10 cellular contexts compared by ENCODE assay signal in genomic region chr1:25550155-25550506, GRCh38. TPM values are rescaled to one million over a fixed set of nuclear protein-coding genes. Genes with fewer than 3 reads are reported as not detected.
DNase-seq lines count a peak whose midpoint lies in the region; ATAC-seq, FAIRE-seq and TF ChIP-seq lines count a peak whose summit lies in the region.
"Had no signal": no experiment of that assay in that cellular context is flagged by ENCODE, and none has a peak within 500 bp of the region (broad histone marks: within the 10 kb centered on the region; RNA-seq: fewer than 3 reads in every experiment).

No MANE protein-coding gene starts in this region.

- intact Hi-C loops in CD4-positive, alpha-beta T cell (cut with DNase I, micrococcal nuclease): no loop called here
- intact Hi-C loops in mucosa of descending colon (cut with DNase I, micrococcal nuclease): no loop called here

- peak overlapping the region; percentile 76 for H3K4me3 Mint-ChIP-seq in CD4-positive, alpha-beta T cell
- H3K4me3 Mint-ChIP-seq in astrocyte (ENCODE audit: unreplicated experiment): peak overlapping the region; percentile 64

- ATAC-seq in CD4-positive, alpha-beta T cell (ENCODE audit: poor library complexity): peak; percentile 31
- ATAC-seq in mucosa of descending colon: peak; percentile 38
- no peak for ATAC-seq in HG03196 (IDR thresholded peaks at IDR 0.05; ENCODE audit: unreplicated experiment)
- ATAC-seq in HG02763 (IDR thresholded peaks at IDR 0.05; ENCODE audit: unreplicated experiment): no peak
- ATAC-seq in HG02759 (IDR thresholded peaks at IDR 0.05; ENCODE audit: unreplicated experiment): no peak

- H3K36me3 Mint-ChIP-seq in CD4-positive, alpha-beta T cell (ENCODE audit: low read depth): peaks cover 26% of the 10 kb centered on the region
- no peaks in the 10 kb centered on the region for H3K36me3 Mint-ChIP-seq in astrocyte (ENCODE audit: low read depth, unreplicated experiment)

- no peaks in the 10 kb centered on the region for H3K9me3 ChIP-seq in CD4-positive, alpha-beta T cell (ENCODE audit: control insufficient read depth, low read length)
- H3K9me3 ChIP-seq in KOPT-K1 (ENCODE audit: insufficient read depth, low read length, poor library complexity, severe bottlenecking) (no peaks in the 10 kb centered on the region), astrocyte (ENCODE audit: insufficient read depth, low read depth, low read length) (no peaks in the 10 kb centered on the region), mucosa of descending colon (no peaks in the 10 kb centered on the region)
- H3K9me3 ChIP-seq: pancreas, SJCRH30 had no signal

- peaks cover 23% of the 10 kb centered on the region for H3K4me1 ChIP-seq in astrocyte (ENCODE audit: insufficient read depth, low read length)
- H3K4me1 ChIP-seq in mucosa of descending colon (ENCODE audit: low read depth): peaks cover 35% of the 10 kb centered on the region

- FAIRE-seq in astrocyte (lab: Jason Lieb, UNC): no peak
- FAIRE-seq: pancreas had no signal

- POLR2A ChIA-PET in CD4-positive, alpha-beta T cell (lab: Charles Lee): interaction anchor here (0.6 to 11.0 kb wide), 14 partner anchors 10 to 448 kb away, joined by 3 to 193 read pairs (median 3); partner anchors contain the start of genes MTFR1L, PAFAH2 and RSRP1

- H3K4me3 ChIP-seq in astrocyte (ENCODE audit: insufficient read depth, low read depth, low read length) (no peak overlapping the region), mucosa of descending colon (no peak overlapping the region)
- H3K4me3 ChIP-seq: pancreas, SJCRH30 had no signal

- H3K36me3 ChIP-seq in KOPT-K1 (ENCODE audit: insufficient read depth, low read length) (no peaks in the 10 kb centered on the region), astrocyte (ENCODE audit: insufficient read depth, low read length) (no peaks in the 10 kb centered on the region), mucosa of descending colon (ENCODE audit: low read depth) (no peaks in the 10 kb centered on the region)
- H3K36me3 ChIP-seq: SJCRH30 had no signal

- no peaks in the 10 kb centered on the region for H3K27me3 Mint-ChIP-seq in CD4-positive, alpha-beta T cell
- peaks cover 8% of the 10 kb centered on the region for H3K27me3 Mint-ChIP-seq in astrocyte (ENCODE audit: low read depth, unreplicated experiment)

- H4K20me1 ChIP-seq in astrocyte (ENCODE audit: insufficient read depth, low read length): peaks cover 50% of the 10 kb centered on the region

- no peaks in the 10 kb centered on the region for H3K9me3 Mint-ChIP-seq in CD4-positive, alpha-beta T cell
- no peaks in the 10 kb centered on the region for H3K9me3 Mint-ChIP-seq in astrocyte (ENCODE audit: unreplicated experiment)

- peak overlapping the region; percentile 87 for H3K27ac Mint-ChIP-seq in CD4-positive, alpha-beta T cell
- H3K27ac Mint-ChIP-seq in astrocyte (ENCODE audit: unreplicated experiment): peak overlapping the region; percentile 13

- H3K4me1 Mint-ChIP-seq in CD4-positive, alpha-beta T cell (ENCODE audit: low read depth): peaks cover 95% of the 10 kb centered on the region
- peaks cover 23% of the 10 kb centered on the region for H3K4me1 Mint-ChIP-seq in astrocyte (ENCODE audit: low read depth, unreplicated experiment)

- H3K27ac ChIP-seq in CD4-positive, alpha-beta T cell (ENCODE audit: low read depth, low read length): peak overlapping the region; percentile 59
- H3K27ac ChIP-seq in KOPT-K1 (ENCODE audit: low read depth, low read length, poor library complexity, severe bottlenecking) (peak overlapping the region; percentile 45), astrocyte (ENCODE audit: low read depth, low read length) (no peak overlapping the region)

- CTCF ChIA-PET in CD4-positive, alpha-beta T cell (lab: Charles Lee): interaction anchor here (1.3 to 1.6 kb wide), 4 partner anchors 13 to 69 kb away, joined by 3 to 5 read pairs (median 4); no protein-coding TSS in a partner anchor

- no peak for TF ChIP-seq CTCF in CD4-positive, alpha-beta T cell (IDR thresholded peaks at IDR 0.05)
- TF ChIP-seq CTCF in astrocyte (IDR thresholded peaks at IDR 0.05; ENCODE audit: insufficient read depth, low read depth, low read length) (no peak), mucosa of descending colon (IDR thresholded peaks at IDR 0.05) (no peak)

- no peak overlapping the region for H3K9ac ChIP-seq in astrocyte (ENCODE audit: low read length)

- no peak overlapping the region for H2AFZ ChIP-seq in astrocyte (ENCODE audit: low read depth, low read length)

- no peaks in the 10 kb centered on the region for H3K27me3 ChIP-seq in CD4-positive, alpha-beta T cell (ENCODE audit: control insufficient read depth, insufficient read depth, low read length)
- H3K27me3 ChIP-seq in astrocyte (ENCODE audit: insufficient read depth, low read length): no peaks in the 10 kb centered on the region
- H3K27me3 ChIP-seq: pancreas, SJCRH30 had no signal

- peak overlapping the region; percentile 57 for H3K4me2 ChIP-seq in astrocyte (ENCODE audit: low read length)

- H3K79me2 ChIP-seq in astrocyte (ENCODE audit: insufficient read depth, low read length): peaks cover 29% of the 10 kb centered on the region

- no peak for DNase-seq in CD4-positive, alpha-beta T cell
- DNase-seq in astrocyte (ENCODE audit: low read depth): peak; percentile 49
- no peak for DNase-seq in mucosa of descending colon
- DNase-seq in effector CD4-positive, alpha-beta T cell: no peak

RNA-seq across cellular contexts. Expression of gene LDLRAP1, which starts 6.7 kb away (rescaled TPM):
- total RNA-seq in CD4-positive, alpha-beta T cell: 10 to 100 TPM; 70.5 to 73.5 TPM
- total RNA-seq in astrocyte: 7.9 and 8.0 TPM in 2 replicates
- total RNA-seq in mucosa of descending colon: 10 to 100 TPM; 31.0 to 43.5 (median 37.0) TPM

Comparison
In these comparisons a context has a peak if more than half of its experiments do, and no peak if none do; other contexts are left out.
1. ATAC-seq: peak in CD4-positive, alpha-beta T cell (single experiment) and mucosa of descending colon (single experiment); none in HG03196 (single experiment), HG02763 (single experiment) and HG02759 (single experiment).